Comparison of ENCODE assay signal across 1 cellular context in the genomic region with DNA sequence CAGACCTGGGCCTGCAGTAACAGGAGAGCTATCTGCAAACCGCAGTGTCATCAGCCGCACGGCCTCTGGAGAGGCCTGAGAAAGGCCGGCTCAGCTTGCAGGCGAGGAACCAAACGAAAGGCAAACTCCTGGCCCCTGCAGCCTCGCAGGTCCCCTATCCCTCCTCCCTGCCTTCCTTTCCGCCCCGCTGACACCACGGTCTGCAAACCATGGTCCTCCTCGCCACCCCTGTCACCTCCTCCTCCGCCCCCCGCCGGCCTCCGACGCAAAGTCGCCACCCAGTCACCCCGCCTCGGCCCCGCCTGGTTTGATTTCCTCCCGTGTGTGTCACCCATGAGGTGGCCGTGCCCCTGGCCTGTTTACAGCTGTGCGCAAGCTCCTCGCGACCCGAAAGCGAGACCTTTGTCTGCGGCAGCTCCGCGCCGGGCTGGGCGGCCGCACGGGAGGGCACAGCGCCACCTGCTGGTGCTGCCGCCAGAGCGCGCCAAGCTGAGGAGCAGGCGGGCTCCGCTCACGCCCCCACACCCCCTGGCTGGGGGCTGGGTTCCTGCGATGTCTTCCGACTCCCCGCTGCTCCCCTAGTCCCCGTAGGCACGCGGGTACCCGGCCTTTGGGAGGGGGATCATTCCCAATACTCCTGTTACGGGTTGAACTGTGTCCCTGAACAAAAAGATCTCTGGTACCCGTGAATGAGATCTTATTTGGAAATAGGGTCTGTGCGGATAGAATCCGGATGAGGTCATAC.
TF ChIP-seq lines count a peak whose summit lies in the region.

No MANE protein-coding gene starts in this region.

TF ChIP-seq in HepG2, 621 proteins besides CTCF, POLR2A, EP300 and RAD21 (continued from another document and continues in another):
- TF ChIP-seq DNMT3B (CRISPR knock-in tag; conservative IDR thresholded peaks at IDR 0.05) (no peak), ZNF143 (CRISPR knock-in tag; IDR thresholded peaks at IDR 0.05) (0 out of 2 replicates have a peak, but pooled peaks have one; percentile 11), THAP11 (CRISPR knock-in tag; IDR thresholded peaks at IDR 0.05) (peak; percentile 57; the same call in 1 of the 2 replicates), THRA (CRISPR knock-in tag; IDR thresholded peaks at IDR 0.05; ENCODE audit: borderline replicate concordance) (peak; percentile 54; the same call in 1 of the 2 replicates), ZNF552 (CRISPR knock-in tag; IDR thresholded peaks at IDR 0.05; ENCODE audit: borderline replicate concordance) (no peak), MYPOP (CRISPR knock-in tag; IDR thresholded peaks at IDR 0.05) (peak; percentile 87; the same call in 1 of the 2 replicates), ZNF616 (CRISPR knock-in tag; IDR thresholded peaks at IDR 0.05; ENCODE audit: low read depth) (no peak), HDAC1 (CRISPR knock-in tag; IDR thresholded peaks at IDR 0.05) (peak; percentile 96), ZFY (CRISPR knock-in tag; IDR thresholded peaks at IDR 0.05) (peak; percentile 70), ZNF34 (CRISPR knock-in tag; IDR thresholded peaks at IDR 0.05; ENCODE audit: borderline replicate concordance) (0 out of 2 replicates have a peak, but pooled peaks have one; percentile 29), ZNF451 (CRISPR knock-in tag; IDR thresholded peaks at IDR 0.05) (peak; percentile 45; the same call in 1 of the 2 replicates), PPARG (CRISPR knock-in tag; conservative IDR thresholded peaks at IDR 0.05) (no peak), SRSF1 (optimal IDR thresholded peaks at IDR 0.05; ENCODE audit: low read depth, low read length) (no peak), BHLHE40 (IDR thresholded peaks at IDR 0.05; ENCODE audit: low read length) (peak; percentile 73), ZSCAN20 (CRISPR knock-in tag; IDR thresholded peaks at IDR 0.05; ENCODE audit: borderline replicate concordance) (no peak), ZNF737 (CRISPR knock-in tag; IDR thresholded peaks at IDR 0.05; ENCODE audit: borderline replicate concordance) (no peak), PHF21A (CRISPR knock-in tag; IDR thresholded peaks at IDR 0.05) (peak; percentile 36; the same call in 1 of the 2 replicates), KMT2A (CRISPR knock-in tag; IDR thresholded peaks at IDR 0.05) (peak; percentile 71; the same call in 1 of the 2 replicates), HOXA3 (CRISPR knock-in tag; IDR thresholded peaks at IDR 0.05) (peak; percentile 67; the same call in 1 of the 2 replicates), ZFP90 (CRISPR knock-in tag; IDR thresholded peaks at IDR 0.05; ENCODE audit: borderline replicate concordance) (0 out of 2 replicates have a peak, but pooled peaks have one; percentile 71), TBX3 (IDR thresholded peaks at IDR 0.05; ENCODE audit: borderline replicate concordance) (peak; percentile 55; the same call in 1 of the 2 replicates), PAWR (CRISPR knock-in tag; IDR thresholded peaks at IDR 0.05; ENCODE audit: borderline replicate concordance) (no peak), NFAT5 (CRISPR knock-in tag; IDR thresholded peaks at IDR 0.05) (0 out of 2 replicates have a peak, but pooled peaks have one; percentile 49), ZNF407 (CRISPR knock-in tag; IDR thresholded peaks at IDR 0.05; ENCODE audit: not compliant biosample characterization) (no peak), NFIB (CRISPR knock-in tag; IDR thresholded peaks at IDR 0.05; ENCODE audit: borderline replicate concordance) (no peak), THAP7 (CRISPR knock-in tag; IDR thresholded peaks at IDR 0.05) (no peak), ZNF704 (CRISPR knock-in tag; IDR thresholded peaks at IDR 0.05; ENCODE audit: borderline replicate concordance) (0 out of 2 replicates have a peak, but pooled peaks have one; percentile 42), CENPX (CRISPR knock-in tag; IDR thresholded peaks at IDR 0.05) (no peak)
- TF ChIP-seq, protein P1, sequence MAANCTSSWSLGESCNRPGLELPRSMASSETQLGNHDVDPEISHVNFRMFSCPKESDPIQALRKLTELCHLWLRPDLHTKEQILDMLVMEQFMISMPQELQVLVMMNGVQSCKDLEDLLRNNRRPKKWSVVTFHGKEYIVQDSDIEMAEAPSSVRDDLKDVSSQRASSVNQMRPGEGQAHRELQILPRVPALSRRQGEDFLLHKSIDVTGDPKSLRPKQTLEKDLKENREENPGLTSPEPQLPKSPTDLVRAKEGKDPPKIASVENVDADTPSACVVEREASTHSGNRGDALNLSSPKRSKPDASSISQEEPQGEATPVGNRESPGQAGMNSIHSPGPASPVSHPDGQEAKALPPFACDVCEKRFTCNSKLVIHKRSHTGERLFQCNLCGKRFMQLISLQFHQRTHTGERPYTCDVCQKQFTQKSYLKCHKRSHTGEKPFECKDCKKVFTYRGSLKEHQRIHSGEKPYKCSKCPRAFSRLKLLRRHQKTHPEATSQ (CRISPR knock-in tag; IDR thresholded peaks at IDR 0.05; ENCODE audit: borderline replicate concordance): no peak
- TF ChIP-seq, protein P2, sequence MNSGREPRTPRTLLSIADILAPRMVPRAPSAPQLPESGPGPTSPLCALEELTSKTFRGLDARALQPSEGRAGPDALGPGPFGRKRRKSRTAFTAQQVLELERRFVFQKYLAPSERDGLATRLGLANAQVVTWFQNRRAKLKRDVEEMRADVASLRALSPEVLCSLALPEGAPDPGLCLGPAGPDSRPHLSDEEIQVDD (CRISPR knock-in tag; IDR thresholded peaks at IDR 0.05; ENCODE audit: borderline replicate concordance): no peak
